Comparison of ENCODE assay signal across 10 cellular contexts in genomic region chr3:58043933-58044332, GRCh38. TPM values are rescaled to one million over a fixed set of nuclear protein-coding genes. Genes with fewer than 3 reads are reported as not detected.
DNase-seq lines count a peak whose midpoint lies in the region; ATAC-seq, FAIRE-seq and TF ChIP-seq lines count a peak whose summit lies in the region.
"Had no signal": no experiment of that assay in that cellular context is flagged by ENCODE, and none has a peak within 500 bp of the region (broad histone marks: within the 10 kb centered on the region; RNA-seq: fewer than 3 reads in every experiment).

No MANE protein-coding gene starts in this region.

- intact Hi-C loops in right cardiac atrium (cut with DNase I), result no loop called here

- no peak overlapping the region for H3K4ac ChIP-seq in H1 (replicated peaks; ENCODE audit: insufficient read length, low read depth, low read length)

- TF ChIP-seq EP300 in H1 (IDR thresholded peaks at IDR 0.05; ENCODE audit: borderline replicate concordance in 1 of 2, low read depth in 2 of 2, low read length in 2 of 2), result no peak

- peaks cover 3 to 12% of the 10 kb centered on the region in 2 experiments for H4K20me1 ChIP-seq in H1 (replicated peaks in 1 of 2; ENCODE audit: control insufficient read depth in 1 of 2, insufficient read depth in 2 of 2, low read length in 2 of 2)

- H3K14ac ChIP-seq in H1 (ENCODE audit: insufficient read length), result no peak overlapping the region

- POLR2A ChIA-PET in H1 (lab: Charles Lee; ENCODE audit: partially characterized antibody), result interaction anchor here (1.3 kb wide), 1 partner anchor 33 kb away, joined by 3 read pairs; no protein-coding TSS in a partner anchor

- no peak overlapping the region for H4K91ac ChIP-seq in H1 (replicated peaks; ENCODE audit: insufficient read length, low read length)

- peaks cover 0 to 81% of the 10 kb centered on the region in 2 experiments; a peak in 2 of 4 replicates for H3K79me2 ChIP-seq in H1 (ENCODE audit: control insufficient read depth in 1 of 2, insufficient read depth in 2 of 2, low read length in 2 of 2)

- no peak overlapping the region for H4K5ac ChIP-seq in H1 (ENCODE audit: insufficient read length, low read depth, low read length)

- H3K27ac ChIP-seq in right atrium auricular region, result peak overlapping the region; percentile 46 to 53
- H3K27ac ChIP-seq in right cardiac atrium (ENCODE audit: low read length), result no peak overlapping the region
- H3K27ac ChIP-seq in H1 (ENCODE audit: low read depth, low read length), result 0 out of 2 replicates have a peak overlapping the region, but pooled peaks have one; percentile 14
- peak overlapping the region; percentile 79 for H3K27ac ChIP-seq in mesodermal cell (ENCODE audit: low read depth, low read length, severe bottlenecking)

- peak overlapping the region; percentile 85; the same call in 1 of the 2 replicates for H2BK12ac ChIP-seq in H1 (ENCODE audit: low read depth, low read length)

- H2AK5ac ChIP-seq in H1 (ENCODE audit: low read depth, low read length), result no peak overlapping the region

- H3K18ac ChIP-seq in H1 (ENCODE audit: extremely low read depth, low read length), result no peak overlapping the region

- no peaks in the 10 kb centered on the region for H3K9me3 ChIP-seq in right atrium auricular region
- no peaks in the 10 kb centered on the region for H3K9me3 ChIP-seq in right cardiac atrium (ENCODE audit: control insufficient read depth, low read length)
- no peaks in the 10 kb centered on the region for H3K9me3 ChIP-seq in H1 (ENCODE audit: insufficient read depth in 2 of 2, low read depth in 1 of 2, low read length in 1 of 2)
- H3K9me3 ChIP-seq in mesodermal cell (ENCODE audit: control insufficient read depth, low read length), result no peaks in the 10 kb centered on the region

- ATAC-seq in right cardiac atrium, result no peak
- no peak for ATAC-seq in omental fat pad (ENCODE audit: low FRiP score)
- ATAC-seq: naive thymus-derived CD8-positive, alpha-beta T cell had no signal

- no peak for FAIRE-seq in H1 (lab: Jason Lieb, UNC)

- TF ChIP-seq POLR2A in H1 (IDR thresholded peaks at IDR 0.05; ENCODE audit: control extremely low read depth in 1 of 2, low read depth in 2 of 2, low read length in 2 of 2), result no peak

- TF ChIP-seq RAD21 in H1 (IDR thresholded peaks at IDR 0.05 in 1 of 2, conservative IDR thresholded peaks at IDR 0.05 in 1 of 2; ENCODE audit: low read depth in 2 of 2, low read length in 2 of 2), result no peak

- H3K4me1 ChIP-seq in right atrium auricular region (peaks cover 0 to 65% of the 10 kb centered on the region in 2 donors), right cardiac atrium (ENCODE audit: control insufficient read depth, insufficient read depth, low read length) (peaks cover 7% of the 10 kb centered on the region), H1 (replicated peaks in 1 of 4; ENCODE audit: control insufficient read depth in 3 of 4, insufficient read depth in 4 of 4, low read length in 3 of 4) (peaks cover 27 to 49% (median 33%) of the 10 kb centered on the region in 4 experiments), mesodermal cell (ENCODE audit: control insufficient read depth, insufficient read depth, low read length, poor library complexity, severe bottlenecking) (peaks cover 75% of the 10 kb centered on the region)

- H3K4me3 ChIP-seq in right atrium auricular region (no peak overlapping the region), right cardiac atrium (ENCODE audit: low read length) (no peak overlapping the region), H1 (ENCODE audit: extremely low read depth in 1 of 4, insufficient read depth in 2 of 4, low read depth in 3 of 4, low read length in 4 of 4) (no peak overlapping the region), mesodermal cell (ENCODE audit: extremely low read depth, insufficient read depth, low read length, poor library complexity, severe bottlenecking) (no peak overlapping the region)

- no peak overlapping the region for H3K23ac ChIP-seq in H1 (ENCODE audit: insufficient read length)

- DNase-seq in right atrium auricular region (ENCODE audit: low spot score) (no peak), right cardiac atrium (no peak), H1 (ENCODE audit: low read depth in 1 of 2, low spot score in 2 of 2) (no peak), omental fat pad (ENCODE audit: low spot score) (no peak), GDM1 (lab: John Stamatoyannopoulos, UW) (no peak), cerebellum (ENCODE audit: low spot score) (no peak)
- no peak for DNase-seq in stimulated activated naive CD4-positive, alpha-beta T cell treated with Interleukin-2 at 50 U/mL for 16 hours (lab: John Stamatoyannopoulos, UW)
- DNase-seq: naive thymus-derived CD8-positive, alpha-beta T cell; NCI-H1694 treated with DMSO at 0.1 percent for 48 hours had no signal

- no peaks in the 10 kb centered on the region for H3K23me2 ChIP-seq in H1 (ENCODE audit: low read depth, low read length)

- WGBS in right cardiac atrium, result 86% methylated on average over 4 of the region's 4 CpGs
- 79% methylated on average over 4 of the region's 4 CpGs; no CpG with 5 or more reads in 1 of the 2 experiments for WGBS in H1 (ENCODE audit: extremely low coverage in 1 of 2, insufficient coverage in 1 of 2, insufficient read length in 1 of 2, insufficient replicate concordance in 2 of 2, low coverage in 1 of 2, low lambda C conversion rate in 2 of 2, missing lambda C conversion rate in 1 of 2), 2 experiments
- 71 to 77% methylated on average over 1 to 2 of the region's 4 CpGs for WGBS in mesodermal cell (ENCODE audit: insufficient coverage in 2 of 2), 2 experiments

- peak overlapping the region; percentile 88; the same call in 1 of the 2 replicates for H2BK20ac ChIP-seq in H1 (ENCODE audit: low read length)

- H3K27me3 ChIP-seq in right atrium auricular region (no peaks in the 10 kb centered on the region), right cardiac atrium (ENCODE audit: control insufficient read depth, insufficient read depth) (no peaks in the 10 kb centered on the region), H1 (replicated peaks in 1 of 4; ENCODE audit: control insufficient read depth in 3 of 4, extremely low read depth in 1 of 4, insufficient read depth in 3 of 4, low read length in 3 of 4) (no peaks in the 10 kb centered on the region)

- H3K56ac ChIP-seq in H1 (replicated peaks; ENCODE audit: insufficient read length, low read depth, low read length), result no peak overlapping the region

- no peak for TF ChIP-seq CTCF in right atrium auricular region (IDR thresholded peaks at IDR 0.05)
- no peak for TF ChIP-seq CTCF in H1 (IDR thresholded peaks at IDR 0.05; ENCODE audit: control extremely low read depth in 1 of 3, insufficient read depth in 1 of 3, low read depth in 1 of 3, low read length in 3 of 3)
- TF ChIP-seq CTCF in omental fat pad (IDR thresholded peaks at IDR 0.05), result no peak

- CTCF ChIA-PET in H1 (lab: Charles Lee; ENCODE audit: partially characterized antibody), result interaction anchor here (1.0 to 1.6 kb wide), 3 partner anchors 25 to 48 kb away, joined by 3 to 5 read pairs (median 3); no protein-coding TSS in a partner anchor

- H4K8ac ChIP-seq in H1 (ENCODE audit: extremely low read depth, insufficient read depth, low read length), result no peak overlapping the region

- no peak overlapping the region for H2BK120ac ChIP-seq in H1 (replicated peaks; ENCODE audit: low read depth, low read length)

- peak overlapping the region; percentile 73; the same call in 1 of the 2 replicates for H2BK5ac ChIP-seq in H1 (ENCODE audit: low read depth, low read length)

- H3K4me2 ChIP-seq in H1 (ENCODE audit: insufficient read depth in 1 of 2, low read depth in 2 of 2, low read length in 2 of 2), result peak overlapping the region in 1 of 2 experiments; percentile 26; a peak in 1 of 4 replicates

- no peak overlapping the region for H2AFZ ChIP-seq in H1 (ENCODE audit: low read length)

- H3K36me3 ChIP-seq in right atrium auricular region, result no peaks in the 10 kb centered on the region
- H3K36me3 ChIP-seq in H1 (ENCODE audit: control insufficient read depth in 2 of 4, insufficient read depth in 4 of 4, low read length in 3 of 4), result no peaks in the 10 kb centered on the region
- peaks cover 10% of the 10 kb centered on the region for H3K36me3 ChIP-seq in mesodermal cell (ENCODE audit: control insufficient read depth, insufficient read depth, low read length)

- H3K9ac ChIP-seq in H1 (replicated peaks in 1 of 4; ENCODE audit: extremely low read depth in 1 of 4, low read depth in 3 of 4, low read length in 3 of 4), result no peak overlapping the region; a peak in 1 of 7 replicates

- H2BK15ac ChIP-seq in H1 (ENCODE audit: low read length), result 0 out of 2 replicates have a peak overlapping the region, but pooled peaks have one; percentile 77

- peaks cover 20% of the 10 kb centered on the region; the same call in 1 of the 2 replicates for H3K79me1 ChIP-seq in H1 (ENCODE audit: low read depth, low read length)

TF ChIP-seq in H1, 55 proteins besides CTCF, POLR2A, EP300 and RAD21 (continues in another document):
- TF ChIP-seq GABPA (IDR thresholded peaks at IDR 0.05; ENCODE audit: borderline replicate concordance, insufficient read depth, low read length) (no peak), SRF (IDR thresholded peaks at IDR 0.05; ENCODE audit: low read depth, low read length) (no peak), NRF1 (IDR thresholded peaks at IDR 0.05; ENCODE audit: low read depth, low read length) (no peak)

RNA-seq across cellular contexts. Expression of gene FLNB, which starts 35.7 kb away (rescaled TPM):
- total RNA-seq in right atrium auricular region (10 to 100 TPM; 37.6 to 59.6 TPM), right cardiac atrium (10 to 100 TPM; 22.9 to 44.9 (median 29.0) TPM), omental fat pad (100 to 1,000 TPM in 3 of 4 donors, 10 to 100 TPM in 1; 82.5 to 192 (median 145) TPM), cerebellum (57.6 TPM)
- polyA plus RNA-seq in right cardiac atrium (36.9 TPM), H1 (2011; rRNA removed) (72.2 and 72.3 TPM in 2 replicates)
- total RNA-seq in H1 (2021; fragmentation: NEBNext Ultra II Directional; extraction: Animal tissue kit (Norgen Biotek cat#: 25700)), result 118 and 122 TPM in 2 replicates
- 53.0 TPM for polyA plus RNA-seq in H1 (2011; cell fraction: cytosol; rRNA removed)
- 599 TPM for polyA plus RNA-seq in H1 (2011; cell fraction: nucleus; rRNA removed)
- polyA plus RNA-seq in H1 (2012, experiment 1 of 2), result 82.4 to 123 TPM (median 108 TPM) in 4 replicates
- polyA plus RNA-seq in H1 (2012, experiment 2 of 2), result 47.2 TPM
- polyA plus RNA-seq in H1 (2013, experiment 1 of 2), result 96.1 TPM
- polyA plus RNA-seq in H1 (2013, experiment 2 of 2), result 85.9 TPM
- 249 and 262 TPM in 2 replicates for polyA minus RNA-seq in H1 (2011; rRNA and poly(A)+ RNA removed)
- polyA minus RNA-seq in H1 (2011; cell fraction: cytosol; rRNA and poly(A)+ RNA removed), result 121 TPM
- 391 TPM for polyA minus RNA-seq in H1 (2011; cell fraction: nucleus; rRNA and poly(A)+ RNA removed)
- polyA plus RNA-seq in mesodermal cell (2013, experiment 1 of 2), result 135 TPM
- 103 TPM for polyA plus RNA-seq in mesodermal cell (2013, experiment 2 of 2)
